ENCODE assay signal across 17 cellular contexts in genomic region chr10:1679821-1680650, GRCh38. TPM values are rescaled to one million over a fixed set of nuclear protein-coding genes. Genes with fewer than 3 reads are reported as not detected.
DNase-seq lines count a peak whose midpoint lies in the region; ATAC-seq, FAIRE-seq and TF ChIP-seq lines count a peak whose summit lies in the region.
"Had no signal": no experiment of that assay in that cellular context is flagged by ENCODE, and none has a peak within 500 bp of the region (broad histone marks: within the 10 kb centered on the region; RNA-seq: fewer than 3 reads in every experiment).

No MANE protein-coding gene starts in this region.

- peaks cover 3 to 5% (median 3%) of the 10 kb centered on the region in 4 experiments; a peak in 4 of 7 replicates for H3K4me1 ChIP-seq in H1 (replicated peaks in 1 of 4; ENCODE audit: control insufficient read depth in 3 of 4, insufficient read depth in 4 of 4, low read length in 3 of 4)
- H3K4me1 ChIP-seq: SJSA1 had no signal

- TF ChIP-seq RAD21 in H1 (IDR thresholded peaks at IDR 0.05 in 1 of 2, conservative IDR thresholded peaks at IDR 0.05 in 1 of 2; ENCODE audit: low read depth in 2 of 2, low read length in 2 of 2), result 0 out of 4 replicates have a peak, but pooled peaks of 1 of the 2 experiments have one; percentile 21

- WGBS in H1 (ENCODE audit: extremely low coverage in 1 of 2, insufficient coverage in 1 of 2, insufficient read length in 1 of 2, insufficient replicate concordance in 2 of 2, low coverage in 1 of 2, low lambda C conversion rate in 2 of 2, missing lambda C conversion rate in 1 of 2), 2 experiments, result 81% methylated on average over 13 of the region's 13 CpGs; no CpG with 5 or more reads in 1 of the 2 experiments

- no peak overlapping the region for H3K18ac ChIP-seq in H1 (ENCODE audit: extremely low read depth, low read length)

- no peak overlapping the region for H3K4ac ChIP-seq in H1 (replicated peaks; ENCODE audit: insufficient read length, low read depth, low read length)

- H3K56ac ChIP-seq in H1 (replicated peaks; ENCODE audit: insufficient read length, low read depth, low read length), result no peak overlapping the region

- no peak overlapping the region for H4K8ac ChIP-seq in H1 (ENCODE audit: extremely low read depth, insufficient read depth, low read length)

- H2AFZ ChIP-seq in H1 (ENCODE audit: low read length), result no peak overlapping the region

- H4K5ac ChIP-seq in H1 (ENCODE audit: insufficient read length, low read depth, low read length), result no peak overlapping the region

- H2BK5ac ChIP-seq in H1 (ENCODE audit: low read depth, low read length), result no peak overlapping the region; the same call in 1 of the 2 replicates

- no peak overlapping the region for H3K9ac ChIP-seq in H1 (replicated peaks in 1 of 4; ENCODE audit: extremely low read depth in 1 of 4, low read depth in 3 of 4, low read length in 3 of 4)

- no peak overlapping the region for H3K4me3 Mint-ChIP-seq in activated CD8-positive, alpha-beta T cell treated with anti-CD3 and anti-CD28 coated beads for 36 hours
- H3K4me3 Mint-ChIP-seq in activated CD8-positive, alpha-beta T cell treated with anti-CD3 and anti-CD28 coated beads, Interleukin-2, amount 10 ng/mL, durations not matched to agents 7 days and 5 days, result no peak overlapping the region

- DNase-seq in activated CD8-positive, alpha-beta T cell treated with anti-CD3 and anti-CD28 coated beads for 36 hours, result no peak
- DNase-seq in activated CD8-positive, alpha-beta T cell treated with anti-CD3 and anti-CD28 coated beads, Interleukin-2, amount 10 ng/mL, durations not matched to agents 7 days and 5 days, result no peak
- DNase-seq in H1 (ENCODE audit: low read depth in 1 of 2, low spot score in 2 of 2) (no peak), left kidney (ENCODE audit: low read depth, low spot score) (peak; percentile 58), NCI-H2196 (lab: John Stamatoyannopoulos, UW; ENCODE audit: unreplicated experiment) (no peak), LoVo (ENCODE audit: low spot score) (no peak), NCI-H1105 treated with DMSO at 0.1 percent for 48 hours (lab: John Stamatoyannopoulos, UW) (no peak), hypothalamus (lab: John Stamatoyannopoulos, UW) (no peak)
- DNase-seq: Calu3, NCI-H226, NCI-H526 treated with DMSO at 0.1 percent for 48 hours, OCI-M1 had no signal

- H3K4me1 Mint-ChIP-seq in activated CD8-positive, alpha-beta T cell treated with anti-CD3 and anti-CD28 coated beads for 36 hours (ENCODE audit: low read depth), result no peaks in the 10 kb centered on the region
- no peaks in the 10 kb centered on the region for H3K4me1 Mint-ChIP-seq in activated CD8-positive, alpha-beta T cell treated with anti-CD3 and anti-CD28 coated beads, Interleukin-2, amount 10 ng/mL, durations not matched to agents 7 days and 5 days (ENCODE audit: low read depth)

- no peaks in the 10 kb centered on the region for H3K36me3 Mint-ChIP-seq in activated CD8-positive, alpha-beta T cell treated with anti-CD3 and anti-CD28 coated beads for 36 hours (ENCODE audit: low read depth)
- H3K36me3 Mint-ChIP-seq in activated CD8-positive, alpha-beta T cell treated with anti-CD3 and anti-CD28 coated beads, Interleukin-2, amount 10 ng/mL, durations not matched to agents 7 days and 5 days (ENCODE audit: low read depth), result no peaks in the 10 kb centered on the region

- TF ChIP-seq POLR2A in H1 (IDR thresholded peaks at IDR 0.05; ENCODE audit: control extremely low read depth in 1 of 2, low read depth in 2 of 2, low read length in 2 of 2), result no peak

- no peak for TF ChIP-seq CTCF in activated CD8-positive, alpha-beta T cell treated with anti-CD3 and anti-CD28 coated beads for 36 hours (IDR thresholded peaks at IDR 0.05)
- TF ChIP-seq CTCF in H1 (IDR thresholded peaks at IDR 0.05; ENCODE audit: control extremely low read depth in 1 of 3, insufficient read depth in 1 of 3, low read depth in 1 of 3, low read length in 3 of 3), result peak in 2 of 3 experiments; percentile 9 to 23; a peak in 2 of 4 replicates

- H3K9me3 ChIP-seq in H1 (ENCODE audit: insufficient read depth in 2 of 2, low read depth in 1 of 2, low read length in 1 of 2), result no peaks in the 10 kb centered on the region
- H3K9me3 ChIP-seq: SJSA1 had no signal

- H3K79me1 ChIP-seq in H1 (ENCODE audit: low read depth, low read length), result no peaks in the 10 kb centered on the region

- no peak overlapping the region for H3K4me3 ChIP-seq in H1 (ENCODE audit: extremely low read depth in 1 of 4, insufficient read depth in 2 of 4, low read depth in 3 of 4, low read length in 4 of 4)
- H3K4me3 ChIP-seq: K562, SJSA1 had no signal

- no peaks in the 10 kb centered on the region for H3K36me3 ChIP-seq in H1 (ENCODE audit: control insufficient read depth in 2 of 4, insufficient read depth in 4 of 4, low read length in 3 of 4)
- H3K36me3 ChIP-seq: SJSA1 had no signal

- H3K27me3 Mint-ChIP-seq in activated CD8-positive, alpha-beta T cell treated with anti-CD3 and anti-CD28 coated beads for 36 hours, result peaks cover 1% of the 10 kb centered on the region
- H3K27me3 Mint-ChIP-seq in activated CD8-positive, alpha-beta T cell treated with anti-CD3 and anti-CD28 coated beads, Interleukin-2, amount 10 ng/mL, durations not matched to agents 7 days and 5 days (ENCODE audit: low read depth), result peaks cover 2% of the 10 kb centered on the region

- H4K91ac ChIP-seq in H1 (replicated peaks; ENCODE audit: insufficient read length, low read length), result no peak overlapping the region

- H3K23ac ChIP-seq in H1 (ENCODE audit: insufficient read length), result no peak overlapping the region

- TF ChIP-seq EP300 in H1 (IDR thresholded peaks at IDR 0.05; ENCODE audit: borderline replicate concordance in 1 of 2, low read depth in 2 of 2, low read length in 2 of 2), result no peak

- no peak overlapping the region for H3K27ac ChIP-seq in H1 (ENCODE audit: low read depth, low read length)
- H3K27ac ChIP-seq: C4-2B, HL-60, SJSA1 had no signal

- peaks cover 5% of the 10 kb centered on the region; the same call in 1 of the 2 replicates for H3K23me2 ChIP-seq in H1 (ENCODE audit: low read depth, low read length)

- no peaks in the 10 kb centered on the region for H3K79me2 ChIP-seq in H1 (ENCODE audit: control insufficient read depth in 1 of 2, insufficient read depth in 2 of 2, low read length in 2 of 2)

- peaks cover 0 to 2% of the 10 kb centered on the region in 2 experiments for H4K20me1 ChIP-seq in H1 (replicated peaks in 1 of 2; ENCODE audit: control insufficient read depth in 1 of 2, insufficient read depth in 2 of 2, low read length in 2 of 2)

- no peaks in the 10 kb centered on the region for H3K27me3 ChIP-seq in H1 (replicated peaks in 1 of 4; ENCODE audit: control insufficient read depth in 3 of 4, extremely low read depth in 1 of 4, insufficient read depth in 3 of 4, low read length in 3 of 4)

- no peak for ATAC-seq in activated CD8-positive, alpha-beta T cell treated with anti-CD3 and anti-CD28 coated beads for 36 hours
- ATAC-seq in activated CD8-positive, alpha-beta T cell treated with anti-CD3 and anti-CD28 coated beads, Interleukin-2, amount 10 ng/mL, durations not matched to agents 7 days and 5 days, result no peak
- ATAC-seq: K562 had no signal

- H2BK20ac ChIP-seq in H1 (ENCODE audit: low read length), result no peak overlapping the region

- CTCF ChIA-PET in activated CD8-positive, alpha-beta T cell treated with anti-CD3 and anti-CD28 coated beads for 36 hours (lab: Charles Lee), result no interaction called here
- CTCF ChIA-PET in activated CD8-positive, alpha-beta T cell treated with anti-CD3 and anti-CD28 coated beads, Interleukin-2, amount 10 ng/mL, durations not matched to agents 7 days and 5 days (lab: Charles Lee), result no interaction called here
- CTCF ChIA-PET in H1 (lab: Charles Lee; ENCODE audit: partially characterized antibody), result interaction anchor here (0.6 to 2.2 kb wide), 11 partner anchors 13 to 1363 kb away, joined by 3 to 7 read pairs (median 3); no protein-coding TSS in a partner anchor

- H2BK12ac ChIP-seq in H1 (ENCODE audit: low read depth, low read length), result peak overlapping the region; percentile 71; the same call in 1 of the 2 replicates

- H3K9me3 Mint-ChIP-seq in activated CD8-positive, alpha-beta T cell treated with anti-CD3 and anti-CD28 coated beads for 36 hours, result no peaks in the 10 kb centered on the region
- no peaks in the 10 kb centered on the region for H3K9me3 Mint-ChIP-seq in activated CD8-positive, alpha-beta T cell treated with anti-CD3 and anti-CD28 coated beads, Interleukin-2, amount 10 ng/mL, durations not matched to agents 7 days and 5 days (ENCODE audit: insufficient read depth)

- no peak for FAIRE-seq in H1 (lab: Jason Lieb, UNC)
- FAIRE-seq: K562 had no signal

- no peak overlapping the region for H3K14ac ChIP-seq in H1 (ENCODE audit: insufficient read length)

- H2BK15ac ChIP-seq in H1 (ENCODE audit: low read length), result no peak overlapping the region

- no peak overlapping the region for H2BK120ac ChIP-seq in H1 (replicated peaks; ENCODE audit: low read depth, low read length)

- H3K27ac Mint-ChIP-seq in activated CD8-positive, alpha-beta T cell treated with anti-CD3 and anti-CD28 coated beads for 36 hours, result peak overlapping the region; percentile 43
- no peak overlapping the region for H3K27ac Mint-ChIP-seq in activated CD8-positive, alpha-beta T cell treated with anti-CD3 and anti-CD28 coated beads, Interleukin-2, amount 10 ng/mL, durations not matched to agents 7 days and 5 days

- POLR2A ChIA-PET in activated CD8-positive, alpha-beta T cell treated with anti-CD3 and anti-CD28 coated beads for 36 hours (lab: Charles Lee), result interaction anchor here (0.6 kb wide), 1 partner anchor 58 kb away, joined by 4 read pairs; no protein-coding TSS in a partner anchor
- POLR2A ChIA-PET in activated CD8-positive, alpha-beta T cell treated with anti-CD3 and anti-CD28 coated beads, Interleukin-2, amount 10 ng/mL, durations not matched to agents 7 days and 5 days (lab: Charles Lee), result no interaction called here
- POLR2A ChIA-PET in H1 (lab: Charles Lee; ENCODE audit: partially characterized antibody), result no interaction called here

- H2AK5ac ChIP-seq in H1 (ENCODE audit: low read depth, low read length), result 0 out of 2 replicates have a peak overlapping the region, but pooled peaks have one; percentile 34

- H3K4me2 ChIP-seq in H1 (ENCODE audit: insufficient read depth in 1 of 2, low read depth in 2 of 2, low read length in 2 of 2), result 0 out of 4 replicates have a peak overlapping the region, but pooled peaks of 1 of the 2 experiments have one; percentile 6

- intact Hi-C loops in activated CD8-positive, alpha-beta T cell treated with anti-CD3 and anti-CD28 coated beads for 36 hours (cut with micrococcal nuclease), result no loop called here

RNA-seq across cellular contexts. Expression of gene ADARB2, which starts 57.3 kb away (rescaled TPM):
- total RNA-seq in activated CD8-positive, alpha-beta T cell treated with anti-CD3 and anti-CD28 coated beads for 36 hours, result 1 to 10 TPM; 1.3 to 1.6 TPM
- under 1 TPM; 0.63 to 0.99 TPM for total RNA-seq in activated CD8-positive, alpha-beta T cell treated with anti-CD3 and anti-CD28 coated beads, Interleukin-2, amount 10 ng/mL, durations not matched to agents 7 days and 5 days
- 2.7 and 2.8 TPM in 2 replicates for total RNA-seq in H1 (2021; fragmentation: NEBNext Ultra II Directional; extraction: Animal tissue kit (Norgen Biotek cat#: 25700))
- polyA plus RNA-seq in H1 (2011; rRNA removed), result 2.2 and 3.9 TPM in 2 replicates
- polyA plus RNA-seq in H1 (2011; cell fraction: cytosol; rRNA removed), result 3.0 TPM
- 7.6 TPM for polyA plus RNA-seq in H1 (2011; cell fraction: nucleus; rRNA removed)
- polyA plus RNA-seq in H1 (2012, experiment 1 of 2), result 1.7 to 2.8 TPM (median 2.0 TPM) in 4 replicates
- polyA plus RNA-seq in H1 (2012, experiment 2 of 2), result 0.47 TPM
- polyA plus RNA-seq in H1 (2013, experiment 1 of 2), result 0.81 TPM
- 0.81 TPM for polyA plus RNA-seq in H1 (2013, experiment 2 of 2)
- polyA minus RNA-seq in H1 (2011; rRNA and poly(A)+ RNA removed), result 1.8 and 2.1 TPM in 2 replicates
- 1.4 TPM for polyA minus RNA-seq in H1 (2011; cell fraction: cytosol; rRNA and poly(A)+ RNA removed)
- polyA minus RNA-seq in H1 (2011; cell fraction: nucleus; rRNA and poly(A)+ RNA removed), result 6.6 TPM
- total RNA-seq: Calu3, G401, K562, SJSA1 had no signal
- polyA plus RNA-seq: K562 had no signal
